Comparison of ENCODE assay signal across 1 cellular context in genomic region chr22:24599958-24600715, GRCh38.
TF ChIP-seq lines count a peak whose summit lies in the region.

No MANE protein-coding gene starts in this region.

TF ChIP-seq in K562, 482 proteins besides CTCF, POLR2A, EP300 and RAD21:
- TF ChIP-seq NFIC (IDR thresholded peaks at IDR 0.05), result peak; percentile 35; the same call in 1 of the 2 replicates
